Comparison of ENCODE assay signal across 16 cellular contexts in the genomic region with DNA sequence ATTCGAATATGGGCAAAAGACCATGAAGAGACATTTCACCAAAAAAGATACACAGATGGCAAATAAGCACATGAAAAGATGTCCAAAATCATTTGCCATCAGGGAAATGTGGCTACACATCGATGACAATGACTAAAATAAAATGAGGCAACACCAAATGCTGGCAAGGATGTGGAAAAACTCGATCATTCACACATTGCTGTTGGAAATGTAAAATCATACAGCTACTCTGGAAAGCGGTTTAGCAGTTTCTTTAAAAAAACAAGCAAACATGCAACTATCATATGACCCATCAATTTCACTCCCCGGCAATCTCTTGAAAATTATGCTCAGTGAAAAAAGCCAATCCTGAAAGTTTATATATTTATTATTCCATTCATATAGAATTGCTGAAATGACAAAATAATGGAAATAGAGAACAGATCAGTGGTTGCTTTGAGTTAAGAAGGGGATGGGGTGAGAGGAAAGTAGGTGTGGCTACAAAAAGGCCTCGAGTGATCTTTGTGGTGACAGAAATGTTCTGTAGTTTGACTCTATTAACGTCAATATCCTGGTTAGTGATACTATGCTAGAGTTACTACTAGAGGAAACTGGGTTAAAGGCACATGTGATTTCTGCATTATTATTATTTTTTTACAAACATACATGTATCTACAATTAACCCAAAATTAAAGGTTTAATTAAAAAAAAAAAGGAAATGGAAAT. TPM values are rescaled to one million over a fixed set of nuclear protein-coding genes. Genes with fewer than 3 reads are reported as not detected.
A peak's percentile ranks its signal among the peaks of the same experiment; 100 is the strongest.
DNase-seq lines count a peak whose midpoint lies in the region; ATAC-seq and TF ChIP-seq lines count a peak whose summit lies in the region.
"Had no signal": no experiment of that assay in that cellular context is flagged by ENCODE, and none has a peak within 500 bp of the region (broad histone marks: within the 10 kb centered on the region; RNA-seq: fewer than 3 reads in every experiment).

No MANE protein-coding gene starts in this region.

- H3T11ph ChIP-seq in H9 (ENCODE audit: low read length) = no peak overlapping the region

- H3K4me1 Mint-ChIP-seq in T-helper 1 cell treated with Interleukin-12 subunit alpha and Interleukin-12 subunit beta and Interleukin-4 antibody, amounts not matched to agents 30 μg/mL and 1 μg/mL, for 36 hours (ENCODE audit: low read depth) = peaks cover 33% of the 10 kb centered on the region
- H3K4me1 Mint-ChIP-seq in chondrocyte (ENCODE audit: low read depth) (peaks cover 50% of the 10 kb centered on the region), H9 (peaks cover 8% of the 10 kb centered on the region in 2 experiments)
- peaks cover 61% of the 10 kb centered on the region for H3K4me1 Mint-ChIP-seq in stimulated activated naive CD8-positive, alpha-beta T cell treated with anti-CD3 and anti-CD28 coated beads, Interleukin-15, amount 100 ng/mL, for 72 hours

- no peak for TF ChIP-seq CTCF in chondrocyte (IDR thresholded peaks at IDR 0.05)
- no peak for TF ChIP-seq CTCF in H9 (conservative IDR thresholded peaks at IDR 0.05)

- H3K18ac ChIP-seq in H9 (ENCODE audit: insufficient read length, low read depth, low read length) = no peak overlapping the region

- H2AFZ ChIP-seq in H9 (ENCODE audit: low read length) = no peak overlapping the region

- no peak overlapping the region for H4K5ac ChIP-seq in H9 (ENCODE audit: insufficient read length, low read depth, low read length)

- H3K23me2 ChIP-seq in H9 (ENCODE audit: insufficient read length, low read depth, low read length, poor library complexity, severe bottlenecking) = no peaks in the 10 kb centered on the region

- H2BK5ac ChIP-seq in H9 (ENCODE audit: insufficient read length, low read length) = no peak overlapping the region

- no peak overlapping the region for H2BK15ac ChIP-seq in H9 (ENCODE audit: low read depth, low read length)

- peaks cover 28% of the 10 kb centered on the region for H3K36me3 Mint-ChIP-seq in T-helper 1 cell treated with Interleukin-12 subunit alpha and Interleukin-12 subunit beta and Interleukin-4 antibody, amounts not matched to agents 30 μg/mL and 1 μg/mL, for 36 hours (ENCODE audit: low read depth)
- peaks cover 15% of the 10 kb centered on the region for H3K36me3 Mint-ChIP-seq in chondrocyte (ENCODE audit: low read depth)
- H3K36me3 Mint-ChIP-seq in H9 (ENCODE audit: insufficient read depth in 1 of 3, low read depth in 3 of 3) = peaks cover 32 to 49% (median 42%) of the 10 kb centered on the region in 3 experiments

- peaks cover 6% of the 10 kb centered on the region for H3K79me1 ChIP-seq in H9 (ENCODE audit: insufficient read depth, low read depth, low read length, poor library complexity, severe bottlenecking)

- H4K20me1 ChIP-seq in H9 (ENCODE audit: control insufficient read depth, insufficient read depth, insufficient read length) = no peaks in the 10 kb centered on the region

- H3K9ac ChIP-seq in H9 (ENCODE audit: extremely low read depth, insufficient read length, low read length) = no peak overlapping the region

- H3K27me3 Mint-ChIP-seq in T-helper 1 cell treated with Interleukin-12 subunit alpha and Interleukin-12 subunit beta and Interleukin-4 antibody, amounts not matched to agents 30 μg/mL and 1 μg/mL, for 36 hours (ENCODE audit: low read depth) = no peaks in the 10 kb centered on the region
- no peaks in the 10 kb centered on the region for H3K27me3 Mint-ChIP-seq in chondrocyte (ENCODE audit: low read depth)
- no peaks in the 10 kb centered on the region for H3K27me3 Mint-ChIP-seq in stimulated activated naive CD8-positive, alpha-beta T cell treated with anti-CD3 and anti-CD28 coated beads, Interleukin-15, amount 100 ng/mL, for 72 hours
- H3K27me3 Mint-ChIP-seq in H9 (ENCODE audit: low read depth) = no peaks in the 10 kb centered on the region
- H3K27me3 Mint-ChIP-seq: type B pancreatic cell had no signal

- H4K8ac ChIP-seq in H9 (replicated peaks; ENCODE audit: insufficient read length, low read depth, low read length) = no peak overlapping the region

- ATAC-seq in stimulated activated naive CD8-positive, alpha-beta T cell treated with anti-CD3 and anti-CD28 coated beads, Interleukin-15, amount 100 ng/mL, for 72 hours = peak; percentile 87

- no peak overlapping the region for H3K4me2 ChIP-seq in H9 (ENCODE audit: insufficient read depth, insufficient read length, low read length)

- no peak overlapping the region for H2BK12ac ChIP-seq in H9 (ENCODE audit: insufficient read length, low read depth, low read length)

- H2AK5ac ChIP-seq in H9 (ENCODE audit: insufficient read length, low read length) = no peak overlapping the region

- H3K9me3 Mint-ChIP-seq in T-helper 1 cell treated with Interleukin-12 subunit alpha and Interleukin-12 subunit beta and Interleukin-4 antibody, amounts not matched to agents 30 μg/mL and 1 μg/mL, for 36 hours = peaks cover 17% of the 10 kb centered on the region
- H3K9me3 Mint-ChIP-seq in chondrocyte (ENCODE audit: low read depth) (peaks cover 16% of the 10 kb centered on the region), H9 (peaks cover 23 to 32% of the 10 kb centered on the region in 2 experiments)
- peaks cover 19 to 21% of the 10 kb centered on the region in 2 donors for H3K9me3 Mint-ChIP-seq in stimulated activated naive CD8-positive, alpha-beta T cell treated with anti-CD3 and anti-CD28 coated beads, Interleukin-15, amount 100 ng/mL, for 72 hours

- H3K4me1 ChIP-seq in H9 (ENCODE audit: insufficient read depth, low read length) = no peaks in the 10 kb centered on the region
- H3K4me1 ChIP-seq: SJCRH30 had no signal

- DNase-seq in stimulated activated CD4-positive, alpha-beta T cell treated with anti-CD3 and anti-CD28 coated beads, Interleukin-15, amount 100 ng/mL, for 24 hours = peak; percentile 7
- DNase-seq in stimulated activated CD4-positive, alpha-beta T cell treated with anti-CD3 and anti-CD28 coated beads, Interleukin-4, amount 100 ng/mL, for 4 hours = no peak
- DNase-seq in chondrocyte (ENCODE audit: low spot score) (no peak), H9 (no peak), cortex of kidney (lab: John Stamatoyannopoulos, UW) (no peak)
- no peak for DNase-seq in stimulated activated naive CD8-positive, alpha-beta T cell treated with anti-CD3 and anti-CD28 coated beads, Interleukin-15, amount 100 ng/mL, for 72 hours
- DNase-seq in stimulated activated CD8-positive, alpha-beta memory T cell treated with anti-CD3 and anti-CD28 coated beads, Interleukin-4, amount 100 ng/mL, for 48 hours = no peak
- DNase-seq: activated CD4-positive, CD25-positive, alpha-beta regulatory T cell; activated gamma-delta T cell treated with Interleukin-2 at 50 U/mL for 16 hours; DMS79; endodermal cell; head of caudate nucleus; NCI-H187 had no signal

- peak overlapping the region; percentile 22 for H3K27ac Mint-ChIP-seq in T-helper 1 cell treated with Interleukin-12 subunit alpha and Interleukin-12 subunit beta and Interleukin-4 antibody, amounts not matched to agents 30 μg/mL and 1 μg/mL, for 36 hours
- H3K27ac Mint-ChIP-seq in chondrocyte (ENCODE audit: unreplicated experiment) (peak overlapping the region; percentile 22), H9 (no peak overlapping the region)
- H3K27ac Mint-ChIP-seq in stimulated activated naive CD8-positive, alpha-beta T cell treated with anti-CD3 and anti-CD28 coated beads, Interleukin-15, amount 100 ng/mL, for 72 hours = peak overlapping the region in 1 of 2 donors; percentile 6
- H3K27ac Mint-ChIP-seq: endodermal cell, type B pancreatic cell had no signal

- no peaks in the 10 kb centered on the region for H3K27me3 ChIP-seq in H9 (ENCODE audit: insufficient read depth, low read length)
- H3K27me3 ChIP-seq: SJCRH30 had no signal

- H2BK120ac ChIP-seq in H9 (ENCODE audit: low read depth, low read length, poor library complexity, severe bottlenecking) = no peak overlapping the region

- no peak overlapping the region for H3K4me3 Mint-ChIP-seq in T-helper 1 cell treated with Interleukin-12 subunit alpha and Interleukin-12 subunit beta and Interleukin-4 antibody, amounts not matched to agents 30 μg/mL and 1 μg/mL, for 36 hours
- H3K4me3 Mint-ChIP-seq in chondrocyte (ENCODE audit: unreplicated experiment) (no peak overlapping the region), H9 (no peak overlapping the region)
- H3K4me3 Mint-ChIP-seq in stimulated activated naive CD8-positive, alpha-beta T cell treated with anti-CD3 and anti-CD28 coated beads, Interleukin-15, amount 100 ng/mL, for 72 hours = peak overlapping the region in 1 of 2 donors; percentile 61
- H3K4me3 Mint-ChIP-seq: endodermal cell, type B pancreatic cell had no signal

- H3K27ac ChIP-seq in H9 (ENCODE audit: insufficient read length, low read depth, low read length) = no peak overlapping the region
- H3K27ac ChIP-seq: SJCRH30 had no signal

- no peak overlapping the region for H3K4ac ChIP-seq in H9 (ENCODE audit: low read depth, low read length)

- H3K14ac ChIP-seq in H9 (ENCODE audit: insufficient read depth, low read length) = no peak overlapping the region

- no peak overlapping the region for H3K56ac ChIP-seq in H9 (ENCODE audit: insufficient read length, low read depth, low read length)

- no peak overlapping the region for H4K91ac ChIP-seq in H9 (ENCODE audit: insufficient read length, low read depth, low read length)

- peaks cover 4% of the 10 kb centered on the region; the same call in 1 of the 2 replicates for H3K79me2 ChIP-seq in H9 (ENCODE audit: insufficient read depth, low read length)

- no peaks in the 10 kb centered on the region for H3K9me3 ChIP-seq in H9 (ENCODE audit: control insufficient read depth, low read depth, low read length)

- H3K23ac ChIP-seq in H9 (ENCODE audit: insufficient read length, low read depth, low read length) = no peak overlapping the region

- WGBS in H9 (ENCODE audit: extremely low coverage, insufficient read length, low lambda C conversion rate) = no CpG with 5 or more reads among the region's 7 CpGs

- H2BK20ac ChIP-seq in H9 (ENCODE audit: low read depth, low read length, poor library complexity, severe bottlenecking) = no peak overlapping the region

RNA-seq across cellular contexts. Expression of gene DLG1, which starts 45.0 kb away (rescaled TPM):
- total RNA-seq in chondrocyte = 117 to 166 TPM (median 157 TPM) in 3 replicates
- total RNA-seq in H9 (2021) = 84.1 and 86.2 TPM in 2 replicates

Comparison
In these comparisons a context has a peak if more than half of its experiments do, and no peak if none do; other contexts are left out.
1. H3K27ac Mint-ChIP-seq: peak in T-helper 1 cell treated with Interleukin-12 subunit alpha and Interleukin-12 subunit beta and Interleukin-4 antibody, amounts not matched to agents 30 μg/mL and 1 μg/mL, for 36 hours (single experiment) and chondrocyte (single experiment); none in H9 (0 of 3).